ENCODE assay signal across 11 cellular contexts in genomic region chr2:131332709-131333108, GRCh38. TPM values are rescaled to one million over a fixed set of nuclear protein-coding genes. Genes with fewer than 3 reads are reported as not detected.
"Had no signal": no experiment of that assay in that cellular context is flagged by ENCODE, and none has a peak within 500 bp of the region (broad histone marks: within the 10 kb centered on the region; RNA-seq: fewer than 3 reads in every experiment).

No MANE protein-coding gene starts in this region.

RNA-seq across cellular contexts. Expression of gene RAB6D, which starts 31.3 kb away (rescaled TPM):
- total RNA-seq: activated naive CD4-positive, alpha-beta T cell treated with anti-CD3 and anti-CD28 coated beads for 36 hours; activated naive CD4-positive, alpha-beta T cell treated with anti-CD3 and anti-CD28 coated beads, Interleukin-2, amount 50 U/mL, for 72 hours; activated naive CD8-positive, alpha-beta T cell treated with anti-CD3 and anti-CD28 coated beads for 36 hours; activated naive CD8-positive, alpha-beta T cell treated with anti-CD3 and anti-CD28 coated beads, Interleukin-2, amount 10 ng/mL, durations not matched to agents 7 days and 5 days; activated T-helper 1 cell treated with anti-CD3 and anti-CD28 coated beads, Interleukin-12 subunit alpha, Interleukin-12 subunit beta, Interleukin-2, Interleukin-4 antibody, amounts not matched to agents 30 ng/mL and 10 ng/mL and 1 ng/mL, durations not matched to agents 14 hours and 24 hours and 36 hours; activated T-helper 17 cell treated with anti-CD3 and anti-CD28 coated beads, Interleukin-2, amount 50 U/mL, for 72 hours; aorta; ascending aorta; breast epithelium; bronchial epithelial cell; cardiac muscle cell had no signal
- polyA plus RNA-seq: aorta had no signal
